ENCODE assay signal across 20 cellular contexts in genomic region chr16:1334739-1335138, GRCh38. TPM values are rescaled to one million over a fixed set of nuclear protein-coding genes. Genes with fewer than 3 reads are reported as not detected.
A peak's percentile ranks its signal among the peaks of the same experiment; 100 is the strongest.
DNase-seq lines count a peak whose midpoint lies in the region; ATAC-seq and TF ChIP-seq lines count a peak whose summit lies in the region.
"Had no signal": no experiment of that assay in that cellular context is flagged by ENCODE, and none has a peak within 500 bp of the region (broad histone marks: within the 10 kb centered on the region; RNA-seq: fewer than 3 reads in every experiment).

No MANE protein-coding gene starts in this region.

- no peaks in the 10 kb centered on the region for H3K9me3 Mint-ChIP-seq in MCF 10A (ENCODE audit: unreplicated experiment)
- peaks cover 2% of the 10 kb centered on the region for H3K9me3 Mint-ChIP-seq in endodermal cell
- no peaks in the 10 kb centered on the region for H3K9me3 Mint-ChIP-seq in stimulated activated memory B cell treated with anti-CD40 and anti-IgM and Interleukin-4, amounts not matched to agents 10 μg/mL and 1 μg/mL and 100 μg/mL, for 72 hours
- H3K9me3 Mint-ChIP-seq in glutamatergic neuron (ENCODE audit: unreplicated experiment) = peaks cover 4% of the 10 kb centered on the region
- H3K9me3 Mint-ChIP-seq: activated naive CD4-positive, alpha-beta T cell treated with anti-CD3 and anti-CD28 coated beads, Interleukin-2, amount 50 U/mL, for 24 hours had no signal

- POLR2A ChIA-PET in MCF 10A (lab: Yijun Ruan, JAX) = no interaction called here

- H3K9me3 ChIP-seq in breast epithelium = peaks cover 0 to 8% of the 10 kb centered on the region in 2 donors
- H3K9me3 ChIP-seq in T-helper 17 cell (ENCODE audit: control insufficient read depth, low read length, poor library complexity, severe bottlenecking) = no peaks in the 10 kb centered on the region
- H3K9me3 ChIP-seq in endodermal cell (ENCODE audit: control insufficient read depth, low read length) = no peaks in the 10 kb centered on the region
- H3K9me3 ChIP-seq in heart left ventricle = peaks cover 0 to 6% (median 0%) of the 10 kb centered on the region in 12 donors

- H3K9ac ChIP-seq in endodermal cell (ENCODE audit: extremely low read depth, low read length, poor library complexity, severe bottlenecking) = no peak overlapping the region

- no peak overlapping the region for H3K27ac Mint-ChIP-seq in MCF 10A (ENCODE audit: low read depth, unreplicated experiment)
- H3K27ac Mint-ChIP-seq in T-helper 17 cell = no peak overlapping the region
- H3K27ac Mint-ChIP-seq in endodermal cell = no peak overlapping the region
- no peak overlapping the region for H3K27ac Mint-ChIP-seq in stimulated activated memory B cell treated with anti-CD40 and anti-IgM and Interleukin-4, amounts not matched to agents 10 μg/mL and 1 μg/mL and 100 μg/mL, for 72 hours
- no peak overlapping the region for H3K27ac Mint-ChIP-seq in glutamatergic neuron (ENCODE audit: unreplicated experiment)
- H3K27ac Mint-ChIP-seq: activated naive CD4-positive, alpha-beta T cell treated with anti-CD3 and anti-CD28 coated beads, Interleukin-2, amount 50 U/mL, for 24 hours had no signal

- BruUV-seq in MCF 10A (replicated peaks; lab: Mats Ljungman, UMichigan) = no TSS peak

- intact Hi-C loops in breast epithelium (cut with DNase I; ENCODE audit: low total_unique reads) = no loop called here
- intact Hi-C loops in MCF 10A (cut with micrococcal nuclease) = no loop called here
- intact Hi-C loops in heart left ventricle (cut with DNase I) = no loop called here

- ATAC-seq in T-helper 17 cell (no peak), heart left ventricle (no peak), HG02610 (IDR thresholded peaks at IDR 0.05; ENCODE audit: unreplicated experiment) (no peak)
- ATAC-seq in stimulated activated memory B cell treated with anti-CD40 and anti-IgM and Interleukin-4, amounts not matched to agents 10 μg/mL and 1 μg/mL and 100 μg/mL, for 72 hours = no peak
- ATAC-seq: esophagus mucosa, right cardiac atrium had no signal

- TF ChIP-seq CTCF in breast epithelium (IDR thresholded peaks at IDR 0.05) (no peak), MCF 10A (IDR thresholded peaks at IDR 0.05; ENCODE audit: unreplicated experiment) (no peak), endodermal cell (conservative IDR thresholded peaks at IDR 0.05) (no peak), heart left ventricle (IDR thresholded peaks at IDR 0.05) (no peak), glutamatergic neuron (IDR thresholded peaks at IDR 0.05; ENCODE audit: partially characterized antibody, unreplicated experiment) (no peak)

- 36 to 39% methylated on average over 3 to 9 of the region's 9 CpGs for WGBS in endodermal cell (ENCODE audit: insufficient coverage in 1 of 2, insufficient read length in 1 of 2), 2 experiments
- 41 to 63% (median 50%) methylated on average over 4 to 9 of the region's 9 CpGs for WGBS in heart left ventricle, 4 donors

- no peak for DNase-seq in breast epithelium (ENCODE audit: low spot score in 2 of 2)
- no peak for DNase-seq in MCF 10A (ENCODE audit: unreplicated experiment)
- DNase-seq in T-helper 17 cell = no peak
- DNase-seq in endodermal cell = no peak
- DNase-seq in heart left ventricle = no peak
- DNase-seq in glutamatergic neuron = no peak
- DNase-seq: 8988T; activated CD4-positive, alpha-beta T cell treated with anti-CD3 and anti-CD28 coated beads, Interleukin-2, amount 50 U/mL, for 1 hour; foreskin melanocyte; KBM-7; NCI-H1694 treated with DMSO at 0.1 percent for 48 hours; NCI-H2171 treated with DMSO at 0.1 percent for 48 hours; right cardiac atrium; stimulated activated CD4-positive, alpha-beta T cell treated with anti-CD3 and anti-CD28 coated beads, Interleukin-12 subunit alpha, Interleukin-12 subunit beta, amount 100 ng/mL, for 4 hours; SW 1271; trophoblast cell had no signal

- no peaks in the 10 kb centered on the region for H3K36me3 ChIP-seq in breast epithelium
- H3K36me3 ChIP-seq in endodermal cell (ENCODE audit: control insufficient read depth, insufficient read depth, low read length) = no peaks in the 10 kb centered on the region
- no peaks in the 10 kb centered on the region for H3K36me3 ChIP-seq in heart left ventricle

- H3K4me3 ChIP-seq in breast epithelium (peak overlapping the region in 2 of 3 donors; percentile 59 to 77), endodermal cell (ENCODE audit: low read length) (no peak overlapping the region), heart left ventricle (peak overlapping the region in 3 of 12 donors; percentile 46 to 62 (median 57))

- H3K27me3 Mint-ChIP-seq in MCF 10A (ENCODE audit: insufficient read depth, unreplicated experiment) (peaks cover 13% of the 10 kb centered on the region), T-helper 17 cell (peaks cover 6% of the 10 kb centered on the region), endodermal cell (ENCODE audit: insufficient read depth) (peaks cover 34% of the 10 kb centered on the region), glutamatergic neuron (ENCODE audit: unreplicated experiment) (peaks cover 6% of the 10 kb centered on the region)
- peaks cover 18% of the 10 kb centered on the region for H3K27me3 Mint-ChIP-seq in stimulated activated memory B cell treated with anti-CD40 and anti-IgM and Interleukin-4, amounts not matched to agents 10 μg/mL and 1 μg/mL and 100 μg/mL, for 72 hours

- H3K27ac ChIP-seq in breast epithelium = no peak overlapping the region
- H3K27ac ChIP-seq in endodermal cell (ENCODE audit: low read depth, low read length) = no peak overlapping the region
- H3K27ac ChIP-seq in heart left ventricle = no peak overlapping the region

- H3K36me3 Mint-ChIP-seq in MCF 10A (ENCODE audit: insufficient read depth, unreplicated experiment) (no peaks in the 10 kb centered on the region), T-helper 17 cell (ENCODE audit: low read depth) (no peaks in the 10 kb centered on the region), endodermal cell (ENCODE audit: low read depth) (no peaks in the 10 kb centered on the region), glutamatergic neuron (ENCODE audit: unreplicated experiment) (no peaks in the 10 kb centered on the region)
- no peaks in the 10 kb centered on the region for H3K36me3 Mint-ChIP-seq in stimulated activated memory B cell treated with anti-CD40 and anti-IgM and Interleukin-4, amounts not matched to agents 10 μg/mL and 1 μg/mL and 100 μg/mL, for 72 hours
- H3K36me3 Mint-ChIP-seq: activated naive CD4-positive, alpha-beta T cell treated with anti-CD3 and anti-CD28 coated beads, Interleukin-2, amount 50 U/mL, for 24 hours had no signal

- H3K4me1 Mint-ChIP-seq in MCF 10A (ENCODE audit: insufficient read depth, unreplicated experiment) = no peaks in the 10 kb centered on the region
- peaks cover 13% of the 10 kb centered on the region for H3K4me1 Mint-ChIP-seq in T-helper 17 cell
- peaks cover 10% of the 10 kb centered on the region for H3K4me1 Mint-ChIP-seq in endodermal cell
- peaks cover 46% of the 10 kb centered on the region for H3K4me1 Mint-ChIP-seq in stimulated activated memory B cell treated with anti-CD40 and anti-IgM and Interleukin-4, amounts not matched to agents 10 μg/mL and 1 μg/mL and 100 μg/mL, for 72 hours
- peaks cover 2% of the 10 kb centered on the region for H3K4me1 Mint-ChIP-seq in glutamatergic neuron (ENCODE audit: low read depth, unreplicated experiment)

- TF ChIP-seq POLR2A in breast epithelium (IDR thresholded peaks at IDR 0.05) = no peak
- no peak for TF ChIP-seq POLR2A in heart left ventricle (IDR thresholded peaks at IDR 0.05)

- H3K27me3 ChIP-seq in breast epithelium (peaks cover 6 to 37% of the 10 kb centered on the region in 2 donors), endodermal cell (ENCODE audit: control insufficient read depth, insufficient read depth, low read length, poor library complexity, severe bottlenecking) (peaks cover 45% of the 10 kb centered on the region), heart left ventricle (peaks cover 8 to 47% (median 30%) of the 10 kb centered on the region in 9 donors)

- CTCF ChIA-PET in MCF 10A (lab: Yijun Ruan, JAX) = no interaction called here

- H3K4me1 ChIP-seq in breast epithelium (peaks cover 22 to 26% of the 10 kb centered on the region in 2 donors), endodermal cell (ENCODE audit: control insufficient read depth, insufficient read depth, low read length) (peaks cover 11% of the 10 kb centered on the region), heart left ventricle (peaks cover 0 to 38% (median 25%) of the 10 kb centered on the region in 12 donors)

- H3K4me3 Mint-ChIP-seq in MCF 10A (ENCODE audit: unreplicated experiment) (no peak overlapping the region), T-helper 17 cell (peak overlapping the region; percentile 58), endodermal cell (peak overlapping the region; percentile 48), glutamatergic neuron (ENCODE audit: unreplicated experiment) (no peak overlapping the region)
- H3K4me3 Mint-ChIP-seq in stimulated activated memory B cell treated with anti-CD40 and anti-IgM and Interleukin-4, amounts not matched to agents 10 μg/mL and 1 μg/mL and 100 μg/mL, for 72 hours = peak overlapping the region; percentile 58
- H3K4me3 Mint-ChIP-seq: activated naive CD4-positive, alpha-beta T cell treated with anti-CD3 and anti-CD28 coated beads, Interleukin-2, amount 50 U/mL, for 24 hours had no signal

RNA-seq across cellular contexts. Expression of gene BAIAP3, which starts 1.3 kb away (rescaled TPM):
- total RNA-seq in breast epithelium = 1 to 10 TPM; 2.7 to 8.2 (median 7.3) TPM
- total RNA-seq in MCF 10A (2022) = 0.49 and 0.75 TPM in 2 replicates
- 10 to 100 TPM; 11.8 to 20.0 TPM for total RNA-seq in T-helper 17 cell
- total RNA-seq in endodermal cell = 10 to 100 TPM; 25.0 to 43.5 TPM
- polyA plus RNA-seq in endodermal cell (2013, experiment 1 of 2) = 21.8 TPM
- 19.6 TPM for polyA plus RNA-seq in endodermal cell (2013, experiment 2 of 2)
- 1 to 10 TPM in 8 of 9 donors, under 1 TPM in 1; 0.88 to 4.0 (median 2.6) TPM for total RNA-seq in heart left ventricle
- 1 to 10 TPM; 1.7 to 2.6 TPM for polyA plus RNA-seq in heart left ventricle
- 26.7 TPM for total RNA-seq in glutamatergic neuron (ENCODE audit: unreplicated experiment)

RNA-seq across cellular contexts. Expression of gene TSR3, which starts 16.9 kb away (rescaled TPM):
- total RNA-seq in breast epithelium (10 to 100 TPM; 54.4 to 72.3 (median 59.6) TPM), MCF 10A (2022) (49.6 and 58.2 TPM in 2 replicates), T-helper 17 cell (10 to 100 TPM; 24.4 to 27.7 TPM), endodermal cell (10 to 100 TPM; 64.9 to 67.4 TPM), heart left ventricle (100 to 1,000 TPM in 1 of 9 donors, 10 to 100 TPM in 8; 46.3 to 108 (median 58.9) TPM), glutamatergic neuron (ENCODE audit: unreplicated experiment) (52.5 TPM)
- polyA plus RNA-seq in endodermal cell (2013, experiment 1 of 2) = 47.0 TPM
- polyA plus RNA-seq in endodermal cell (2013, experiment 2 of 2) = 44.1 TPM
- polyA plus RNA-seq in heart left ventricle = 10 to 100 TPM; 60.0 to 75.4 TPM

RNA-seq across cellular contexts. Expression of gene GNPTG, which starts 17.0 kb away (rescaled TPM):
- total RNA-seq in breast epithelium (10 to 100 TPM; 50.5 to 89.3 (median 58.4) TPM), MCF 10A (2022) (37.6 and 41.6 TPM in 2 replicates), T-helper 17 cell (10 to 100 TPM; 39.2 to 48.0 TPM), endodermal cell (10 to 100 TPM; 34.0 to 38.4 TPM), heart left ventricle (10 to 100 TPM; 25.4 to 54.2 (median 31.0) TPM), glutamatergic neuron (ENCODE audit: unreplicated experiment) (50.5 TPM)
- 22.5 TPM for polyA plus RNA-seq in endodermal cell (2013, experiment 1 of 2)
- 22.2 TPM for polyA plus RNA-seq in endodermal cell (2013, experiment 2 of 2)
- 10 to 100 TPM; 31.9 to 45.0 TPM for polyA plus RNA-seq in heart left ventricle

RNA-seq across cellular contexts. Expression of gene UBE2I, which starts 25.3 kb away (rescaled TPM):
- total RNA-seq in breast epithelium (10 to 100 TPM; 52.5 to 67.8 (median 62.2) TPM), MCF 10A (2022) (163 and 172 TPM in 2 replicates), T-helper 17 cell (100 to 1,000 TPM; 233 to 249 TPM), endodermal cell (100 to 1,000 TPM; 250 to 294 TPM), heart left ventricle (100 to 1,000 TPM in 2 of 9 donors, 10 to 100 TPM in 7; 59.3 to 105 (median 85.9) TPM), glutamatergic neuron (ENCODE audit: unreplicated experiment) (256 TPM)
- polyA plus RNA-seq in endodermal cell (2013, experiment 1 of 2) = 223 TPM
- 222 TPM for polyA plus RNA-seq in endodermal cell (2013, experiment 2 of 2)
- 10 to 100 TPM; 67.2 to 73.4 TPM for polyA plus RNA-seq in heart left ventricle

Comparison
In these comparisons a context has a peak if more than half of its experiments do, and no peak if none do; other contexts are left out.
1. H3K4me3 Mint-ChIP-seq: peak in T-helper 17 cell (single experiment), endodermal cell (single experiment) and stimulated activated memory B cell treated with anti-CD40 and anti-IgM and Interleukin-4, amounts not matched to agents 10 μg/mL and 1 μg/mL and 100 μg/mL, for 72 hours (single experiment); none in MCF 10A (single experiment) and glutamatergic neuron (single experiment).